In genomic region chr17:63567229-63567628, GRCh38 we compare ENCODE assay signal across 31 cellular contexts. TPM values are rescaled to one million over a fixed set of nuclear protein-coding genes. Genes with fewer than 3 reads are reported as not detected.
DNase-seq lines count a peak whose midpoint lies in the region; ATAC-seq, FAIRE-seq and TF ChIP-seq lines count a peak whose summit lies in the region.
"Had no signal": no experiment of that assay in that cellular context is flagged by ENCODE, and none has a peak within 500 bp of the region (broad histone marks: within the 10 kb centered on the region; RNA-seq: fewer than 3 reads in every experiment).

No MANE protein-coding gene starts in this region.

- 83 to 100% methylated on average over 1 of the region's 1 CpG for WGBS in endodermal cell (ENCODE audit: insufficient coverage in 1 of 2, insufficient read length in 1 of 2), 2 experiments
- WGBS in HepG2 (ENCODE audit: low lambda C conversion rate): 100% methylated on average over 1 of the region's 1 CpG
- WGBS in trophoblast cell (ENCODE audit: extremely low coverage, insufficient coverage, insufficient read length): no CpG with 5 or more reads among the region's 1 CpG

- no peak overlapping the region for H2BK12ac ChIP-seq in trophoblast cell (ENCODE audit: low read length)

- DNase-seq in activated naive CD4-positive, alpha-beta T cell treated with Interleukin-2 at 50 U/mL for 16 hours: no peak
- DNase-seq in CD8-positive, alpha-beta T cell: no peak
- peak; percentile 5 for DNase-seq in endodermal cell
- DNase-seq in HepG2 (ENCODE audit: low spot score): no peak
- no peak for DNase-seq in trophoblast cell
- no peak for DNase-seq in posterior cingulate gyrus
- no peak for DNase-seq in NCI-H1694 treated with DMSO at 0.1 percent for 48 hours (lab: John Stamatoyannopoulos, UW)
- DNase-seq: 8988T; ACHN; BE2C; C1 segment of cervical spinal cord; CD4-positive, CD25-positive, alpha-beta regulatory T cell; CD8-positive, alpha-beta memory T cell; COR-L47; DMS 273 treated with DMSO at 0.1 percent for 48 hours; DMS153; DMS53; DMS79; DND-41; EL; GDM1 had no signal

- in situ Hi-C loops in HepG2 (cut with HindIII; ENCODE audit: extremely low pct_ligation_motif_present, low pct_unique_long_range_greater_than_20kb): no loop called here

- H3K14ac ChIP-seq in trophoblast cell (ENCODE audit: low read length): no peak overlapping the region

- H3K4me3 ChIP-seq in CD8-positive, alpha-beta T cell (ENCODE audit: low read depth, low read length): no peak overlapping the region
- H3K4me3 ChIP-seq in endodermal cell (ENCODE audit: low read length) (no peak overlapping the region), HepG2 (replicated peaks in 1 of 3; ENCODE audit: insufficient read depth in 1 of 3, low read depth in 2 of 3, low read length in 3 of 3) (no peak overlapping the region), trophoblast cell (ENCODE audit: low read depth, low read length) (no peak overlapping the region)
- H3K4me3 ChIP-seq: BLaER1, GM12878 had no signal

- peaks cover 35% of the 10 kb centered on the region for H4K20me1 ChIP-seq in HepG2 (ENCODE audit: insufficient read depth, low read length)

- H3K9ac ChIP-seq in endodermal cell (ENCODE audit: extremely low read depth, low read length, poor library complexity, severe bottlenecking): no peak overlapping the region
- no peak overlapping the region for H3K9ac ChIP-seq in HepG2 (ENCODE audit: insufficient read depth, low read depth, low read length)
- no peak overlapping the region for H3K9ac ChIP-seq in trophoblast cell (ENCODE audit: low read length)
- H3K9ac ChIP-seq: BLaER1 had no signal

- H2BK120ac ChIP-seq in trophoblast cell (ENCODE audit: insufficient read depth, low read length, poor library complexity): no peak overlapping the region

- TF ChIP-seq CTCF in CD8-positive, alpha-beta T cell (IDR thresholded peaks at IDR 0.05): no peak
- no peak for TF ChIP-seq CTCF in endodermal cell (conservative IDR thresholded peaks at IDR 0.05)
- TF ChIP-seq CTCF in HepG2 (CRISPR knock-in tag; IDR thresholded peaks at IDR 0.05): no peak

- BruUV-seq in HepG2 (replicated peaks; lab: Mats Ljungman, UMichigan): no TSS peak

- no peaks in the 10 kb centered on the region for H3K9me3 Mint-ChIP-seq in activated naive CD4-positive, alpha-beta T cell treated with anti-CD3 and anti-CD28 coated beads, Interleukin-2, amount 50 U/mL, for 24 hours
- H3K9me3 Mint-ChIP-seq in CD8-positive, alpha-beta T cell: no peaks in the 10 kb centered on the region
- no peaks in the 10 kb centered on the region for H3K9me3 Mint-ChIP-seq in endodermal cell
- H3K9me3 Mint-ChIP-seq: CD8-positive, alpha-beta memory T cell had no signal

- no peak overlapping the region for H2BK5ac ChIP-seq in trophoblast cell (ENCODE audit: low read depth, low read length, poor library complexity)

- peak; percentile 39 for FAIRE-seq in HepG2 (lab: Jason Lieb, UNC)
- FAIRE-seq: A204.1, GM12878, GM12892, GM18507 had no signal

- POLR2A ChIA-PET in CD8-positive, alpha-beta T cell (lab: Charles Lee): no interaction called here
- POLR2A ChIA-PET in HepG2 (lab: Yijun Ruan, JAX): interaction anchor here (0.9 kb wide), 1 partner anchor 12 kb away, joined by 3 read pairs; no protein-coding TSS in a partner anchor

- no peak for ATAC-seq in CD8-positive, alpha-beta T cell
- ATAC-seq in HepG2: no peak
- ATAC-seq: GM12878 had no signal

- no peak overlapping the region for H4K12ac ChIP-seq in trophoblast cell (ENCODE audit: low read depth, low read length)

- H3K4me1 Mint-ChIP-seq in activated naive CD4-positive, alpha-beta T cell treated with anti-CD3 and anti-CD28 coated beads, Interleukin-2, amount 50 U/mL, for 24 hours: peaks cover 73% of the 10 kb centered on the region
- H3K4me1 Mint-ChIP-seq in CD8-positive, alpha-beta T cell (ENCODE audit: low read depth): peaks cover 65% of the 10 kb centered on the region
- no peaks in the 10 kb centered on the region for H3K4me1 Mint-ChIP-seq in endodermal cell
- H3K4me1 Mint-ChIP-seq: CD14-positive monocyte had no signal

- no peak overlapping the region for H2AK5ac ChIP-seq in trophoblast cell (ENCODE audit: low read length)

- H3K4me3 Mint-ChIP-seq in activated naive CD4-positive, alpha-beta T cell treated with anti-CD3 and anti-CD28 coated beads, Interleukin-2, amount 50 U/mL, for 24 hours: no peak overlapping the region
- no peak overlapping the region for H3K4me3 Mint-ChIP-seq in CD8-positive, alpha-beta T cell
- H3K4me3 Mint-ChIP-seq in endodermal cell: no peak overlapping the region
- H3K4me3 Mint-ChIP-seq: CD14-positive monocyte; CD4-positive, CD25-positive, alpha-beta regulatory T cell; CD8-positive, alpha-beta memory T cell had no signal

- no peak overlapping the region for H3K18ac ChIP-seq in trophoblast cell (ENCODE audit: low read length)

- H3K36me3 ChIP-seq in CD8-positive, alpha-beta T cell (ENCODE audit: insufficient read depth, low read length): no peaks in the 10 kb centered on the region
- H3K36me3 ChIP-seq in endodermal cell (ENCODE audit: control insufficient read depth, insufficient read depth, low read length) (peaks cover 6% of the 10 kb centered on the region), HepG2 (replicated peaks in 1 of 2; ENCODE audit: control insufficient read depth in 1 of 2, insufficient read depth in 2 of 2, low read length in 2 of 2) (peaks cover 0 to 10% of the 10 kb centered on the region in 2 experiments; a peak in 2 of 5 replicates), trophoblast cell (ENCODE audit: control insufficient read depth in 1 of 2, insufficient read depth in 2 of 2, low read length in 2 of 2) (no peaks in the 10 kb centered on the region)

- H4K91ac ChIP-seq in trophoblast cell (ENCODE audit: low read depth, low read length): no peak overlapping the region

- no peaks in the 10 kb centered on the region for H3K9me3 ChIP-seq in CD8-positive, alpha-beta T cell (ENCODE audit: low read length)
- H3K9me3 ChIP-seq in endodermal cell (ENCODE audit: control insufficient read depth, low read length): no peaks in the 10 kb centered on the region
- H3K9me3 ChIP-seq in HepG2 (ENCODE audit: low read length): no peaks in the 10 kb centered on the region
- H3K9me3 ChIP-seq in trophoblast cell (ENCODE audit: insufficient read depth, low read depth, low read length): peaks cover 2% of the 10 kb centered on the region
- H3K9me3 ChIP-seq: BE2C, BLaER1 had no signal

- H3K4ac ChIP-seq in trophoblast cell (ENCODE audit: low read depth, low read length): no peak overlapping the region

- H3K4me2 ChIP-seq in HepG2 (ENCODE audit: low read depth, low read length): no peak overlapping the region
- no peak overlapping the region for H3K4me2 ChIP-seq in trophoblast cell (ENCODE audit: low read length)
- H3K4me2 ChIP-seq: BLaER1 had no signal

- TF ChIP-seq EP300 in HepG2 (IDR thresholded peaks at IDR 0.05; ENCODE audit: low read depth in 2 of 2, low read length in 2 of 2) (no peak), HepG2 (CRISPR knock-in tag; IDR thresholded peaks at IDR 0.05; ENCODE audit: borderline replicate concordance) (no peak)

- no peak for TF ChIP-seq RAD21 in HepG2 (CRISPR knock-in tag; IDR thresholded peaks at IDR 0.05)

- CTCF ChIA-PET in CD8-positive, alpha-beta T cell (lab: Charles Lee): interaction anchor here (0.6 to 1.3 kb wide), 2 partner anchors 45 to 66 kb away, joined by 3 read pairs; no protein-coding TSS in a partner anchor
- CTCF ChIA-PET in HepG2 (lab: Yijun Ruan, JAX; ENCODE audit: low intra/inter-chr PET ratio, low total read pairs): no interaction called here

- no peaks in the 10 kb centered on the region for H3K79me1 ChIP-seq in trophoblast cell (ENCODE audit: low read length)

- no peak overlapping the region for H2AFZ ChIP-seq in HepG2 (ENCODE audit: low read length)
- no peak overlapping the region for H2AFZ ChIP-seq in trophoblast cell (ENCODE audit: insufficient read depth, low read length, poor library complexity)

- no peak overlapping the region for H3K23ac ChIP-seq in trophoblast cell (ENCODE audit: low read length)

- H3K27me3 ChIP-seq in CD8-positive, alpha-beta T cell (ENCODE audit: insufficient read depth, low read length): no peaks in the 10 kb centered on the region
- no peaks in the 10 kb centered on the region for H3K27me3 ChIP-seq in endodermal cell (ENCODE audit: control insufficient read depth, insufficient read depth, low read length, poor library complexity, severe bottlenecking)
- H3K27me3 ChIP-seq in HepG2 (ENCODE audit: control insufficient read depth in 1 of 2, insufficient read depth in 2 of 2, low read length in 2 of 2): no peaks in the 10 kb centered on the region
- H3K27me3 ChIP-seq in trophoblast cell (ENCODE audit: insufficient read depth, low read length): no peaks in the 10 kb centered on the region
- H3K27me3 ChIP-seq: BE2C, BLaER1 had no signal

- no peaks in the 10 kb centered on the region for H3K27me3 Mint-ChIP-seq in activated naive CD4-positive, alpha-beta T cell treated with anti-CD3 and anti-CD28 coated beads, Interleukin-2, amount 50 U/mL, for 24 hours
- no peaks in the 10 kb centered on the region for H3K27me3 Mint-ChIP-seq in CD8-positive, alpha-beta T cell (ENCODE audit: low read depth)
- no peaks in the 10 kb centered on the region for H3K27me3 Mint-ChIP-seq in endodermal cell (ENCODE audit: insufficient read depth)
- H3K27me3 Mint-ChIP-seq: CD4-positive, CD25-positive, alpha-beta regulatory T cell; CD8-positive, alpha-beta memory T cell had no signal

- no peak for TF ChIP-seq POLR2A in HepG2 (IDR thresholded peaks at IDR 0.05; ENCODE audit: insufficient read depth in 1 of 2, low read depth in 2 of 2, low read length in 2 of 2)

- H3K27ac Mint-ChIP-seq in activated naive CD4-positive, alpha-beta T cell treated with anti-CD3 and anti-CD28 coated beads, Interleukin-2, amount 50 U/mL, for 24 hours: peak overlapping the region; percentile 35
- H3K27ac Mint-ChIP-seq in CD8-positive, alpha-beta T cell: peak overlapping the region; percentile 28
- no peak overlapping the region for H3K27ac Mint-ChIP-seq in endodermal cell

- no peak overlapping the region for H3K27ac ChIP-seq in CD8-positive, alpha-beta T cell (ENCODE audit: low read depth, low read length)
- H3K27ac ChIP-seq in endodermal cell (ENCODE audit: low read depth, low read length) (no peak overlapping the region), HepG2 (ENCODE audit: extremely low read length, insufficient read depth, low read length) (no peak overlapping the region), trophoblast cell (ENCODE audit: low read depth, low read length) (no peak overlapping the region)
- H3K27ac ChIP-seq: BLaER1 had no signal

- no peak overlapping the region for H4K8ac ChIP-seq in trophoblast cell (ENCODE audit: low read depth, low read length)

- intact Hi-C loops in CD8-positive, alpha-beta T cell (cut with DNase I, micrococcal nuclease): no loop called here
- intact Hi-C loops in HepG2 (cut with micrococcal nuclease; ENCODE audit: unreplicated experiment) (no loop called here), posterior cingulate gyrus (cut with DNase I) (no loop called here)

- H3K36me3 Mint-ChIP-seq in activated naive CD4-positive, alpha-beta T cell treated with anti-CD3 and anti-CD28 coated beads, Interleukin-2, amount 50 U/mL, for 24 hours: peaks cover 2% of the 10 kb centered on the region
- peaks cover 15% of the 10 kb centered on the region for H3K36me3 Mint-ChIP-seq in CD8-positive, alpha-beta T cell
- H3K36me3 Mint-ChIP-seq in endodermal cell (ENCODE audit: low read depth): peaks cover 6% of the 10 kb centered on the region

- H3K4me1 ChIP-seq in CD8-positive, alpha-beta T cell (ENCODE audit: insufficient read depth, low read length): peaks cover 9% of the 10 kb centered on the region
- H3K4me1 ChIP-seq in endodermal cell (ENCODE audit: control insufficient read depth, insufficient read depth, low read length) (no peaks in the 10 kb centered on the region), HepG2 (ENCODE audit: insufficient read depth, low read length) (peaks cover 14% of the 10 kb centered on the region; the same call in 1 of the 2 replicates), trophoblast cell (ENCODE audit: control insufficient read depth in 1 of 2, insufficient read depth in 2 of 2, low read length in 2 of 2) (peaks cover 0 to 2% of the 10 kb centered on the region in 2 experiments)
- H3K4me1 ChIP-seq: BE2C, BLaER1 had no signal

- peaks cover 75% of the 10 kb centered on the region for H3K79me2 ChIP-seq in HepG2 (ENCODE audit: insufficient read depth, low read length)
- H3K79me2 ChIP-seq in trophoblast cell (ENCODE audit: control insufficient read depth, insufficient read depth, low read length, poor library complexity): peaks cover 1% of the 10 kb centered on the region

RNA-seq across cellular contexts. Expression of gene DCAF7, which starts 17.0 kb away (rescaled TPM):
- 10 to 100 TPM; 10.7 to 11.7 TPM for total RNA-seq in CD8-positive, alpha-beta T cell
- total RNA-seq in endodermal cell (100 to 1,000 TPM in 1 of 2 donors, 10 to 100 TPM in 1; 96.0 to 114 TPM), HepG2 (2016; rRNA removed; fragmentation: Illumina TruSeq; extraction: Trizol) (55.2 and 77.5 TPM in 2 replicates)
- 105 TPM for polyA plus RNA-seq in endodermal cell (2013, experiment 1 of 2)
- polyA plus RNA-seq in endodermal cell (2013, experiment 2 of 2): 92.5 TPM
- 10.3 and 11.9 TPM in 2 replicates for total RNA-seq in HepG2 (2016; cell fraction: cytosol; rRNA removed; fragmentation: Illumina TruSeq; extraction: Trizol; ENCODE audit: low read depth)
- total RNA-seq in HepG2 (2016; cell fraction: insoluble cytoplasmic fraction; rRNA removed; fragmentation: Illumina TruSeq; extraction: Trizol): 58.9 and 68.6 TPM in 2 replicates
- 23.2 and 25.5 TPM in 2 replicates for total RNA-seq in HepG2 (2016; cell fraction: membrane; rRNA removed; fragmentation: Illumina TruSeq; extraction: Trizol)
- total RNA-seq in HepG2 (2016; cell fraction: nucleus; rRNA removed; fragmentation: Illumina TruSeq; extraction: Trizol): 33.1 and 38.3 TPM in 2 replicates
- 73.4 and 77.0 TPM in 2 replicates for polyA plus RNA-seq in HepG2 (2011; rRNA removed)
- 62.7 and 66.5 TPM in 2 replicates for polyA plus RNA-seq in HepG2 (2011; cell fraction: cytosol; rRNA removed)
- 61.2 and 63.3 TPM in 2 replicates for polyA plus RNA-seq in HepG2 (2011; cell fraction: nucleus; rRNA removed)
- 84.0 and 84.1 TPM in 2 replicates for polyA plus RNA-seq in HepG2 (2012)
- 12.2 and 14.0 TPM in 2 replicates for polyA plus RNA-seq in HepG2 (2016; cell fraction: cytosol; fragmentation: Illumina TruSeq; extraction: Trizol; ENCODE audit: low read depth)
- polyA plus RNA-seq in HepG2 (2016; cell fraction: insoluble cytoplasmic fraction; fragmentation: Illumina TruSeq; extraction: Trizol; ENCODE audit: low read depth): 61.4 and 80.4 TPM in 2 replicates
- polyA plus RNA-seq in HepG2 (2016; cell fraction: membrane; fragmentation: Illumina TruSeq; extraction: Trizol; ENCODE audit: low read depth): 15.8 and 16.0 TPM in 2 replicates
- 37.9 and 40.9 TPM in 2 replicates for polyA plus RNA-seq in HepG2 (2016; cell fraction: nucleus; fragmentation: Illumina TruSeq; extraction: Trizol; ENCODE audit: insufficient read depth, low read depth)
- 107 and 220 TPM in 2 replicates for polyA minus RNA-seq in HepG2 (2011; rRNA and poly(A)+ RNA removed; ENCODE audit: low replicate concordance)
- 41.2 and 49.1 TPM in 2 replicates for polyA minus RNA-seq in HepG2 (2011; cell fraction: cytosol; rRNA and poly(A)+ RNA removed)
- 35.0 and 40.7 TPM in 2 replicates for polyA minus RNA-seq in HepG2 (2011; cell fraction: nucleus; rRNA and poly(A)+ RNA removed)
- 47.5 and 51.5 TPM in 2 replicates for polyA plus RNA-seq in trophoblast cell (2013)

RNA-seq across cellular contexts. Expression of gene TACO1, which starts 33.5 kb away (rescaled TPM):
- total RNA-seq in CD8-positive, alpha-beta T cell: 10 to 100 TPM; 13.7 to 15.9 TPM
- 10 to 100 TPM; 19.6 to 20.3 TPM for total RNA-seq in endodermal cell
- polyA plus RNA-seq in endodermal cell (2013, experiment 1 of 2): 17.6 TPM
- polyA plus RNA-seq in endodermal cell (2013, experiment 2 of 2): 21.2 TPM
- total RNA-seq in HepG2 (2016; rRNA removed; fragmentation: Illumina TruSeq; extraction: Trizol): 53.6 and 57.6 TPM in 2 replicates
- total RNA-seq in HepG2 (2016; cell fraction: cytosol; rRNA removed; fragmentation: Illumina TruSeq; extraction: Trizol; ENCODE audit: low read depth): 17.7 and 19.3 TPM in 2 replicates
- total RNA-seq in HepG2 (2016; cell fraction: insoluble cytoplasmic fraction; rRNA removed; fragmentation: Illumina TruSeq; extraction: Trizol): 52.7 and 55.4 TPM in 2 replicates
- 30.0 and 35.3 TPM in 2 replicates for total RNA-seq in HepG2 (2016; cell fraction: membrane; rRNA removed; fragmentation: Illumina TruSeq; extraction: Trizol)
- total RNA-seq in HepG2 (2016; cell fraction: nucleus; rRNA removed; fragmentation: Illumina TruSeq; extraction: Trizol): 24.0 and 25.8 TPM in 2 replicates
- 33.3 and 34.7 TPM in 2 replicates for polyA plus RNA-seq in HepG2 (2011; rRNA removed)
- 30.0 and 33.8 TPM in 2 replicates for polyA plus RNA-seq in HepG2 (2011; cell fraction: cytosol; rRNA removed)
- polyA plus RNA-seq in HepG2 (2011; cell fraction: nucleus; rRNA removed): 19.5 and 24.4 TPM in 2 replicates
- polyA plus RNA-seq in HepG2 (2012): 32.7 and 34.2 TPM in 2 replicates
- polyA plus RNA-seq in HepG2 (2016; cell fraction: cytosol; fragmentation: Illumina TruSeq; extraction: Trizol; ENCODE audit: low read depth): 18.0 and 21.7 TPM in 2 replicates
- 63.2 and 67.2 TPM in 2 replicates for polyA plus RNA-seq in HepG2 (2016; cell fraction: insoluble cytoplasmic fraction; fragmentation: Illumina TruSeq; extraction: Trizol; ENCODE audit: low read depth)
- 24.8 and 29.6 TPM in 2 replicates for polyA plus RNA-seq in HepG2 (2016; cell fraction: membrane; fragmentation: Illumina TruSeq; extraction: Trizol; ENCODE audit: low read depth)
- 40.5 and 41.7 TPM in 2 replicates for polyA plus RNA-seq in HepG2 (2016; cell fraction: nucleus; fragmentation: Illumina TruSeq; extraction: Trizol; ENCODE audit: insufficient read depth, low read depth)
- polyA minus RNA-seq in HepG2 (2011; rRNA and poly(A)+ RNA removed; ENCODE audit: low replicate concordance): 30.2 and 32.4 TPM in 2 replicates
- polyA minus RNA-seq in HepG2 (2011; cell fraction: cytosol; rRNA and poly(A)+ RNA removed): 18.8 and 19.7 TPM in 2 replicates
- polyA minus RNA-seq in HepG2 (2011; cell fraction: nucleus; rRNA and poly(A)+ RNA removed): 10.7 and 11.7 TPM in 2 replicates
- 9.8 and 9.9 TPM in 2 replicates for polyA plus RNA-seq in trophoblast cell (2013)

RNA-seq across cellular contexts. Expression of gene KCNH6, which starts 44.1 kb away (rescaled TPM):
- total RNA-seq in CD8-positive, alpha-beta T cell: not detected
- total RNA-seq in endodermal cell (under 1 TPM; 0.79 to 0.95 TPM), HepG2 (2016; rRNA removed; fragmentation: Illumina TruSeq; extraction: Trizol) (0.08 and 0.18 TPM in 2 replicates)
- 0.46 TPM for polyA plus RNA-seq in endodermal cell (2013, experiment 1 of 2)
- 0.29 TPM for polyA plus RNA-seq in endodermal cell (2013, experiment 2 of 2)
- not detected in 2 replicates for total RNA-seq in HepG2 (2016; cell fraction: cytosol; rRNA removed; fragmentation: Illumina TruSeq; extraction: Trizol; ENCODE audit: low read depth)
- 0.09 TPM in 1 of 2 replicates, not detected in the other for total RNA-seq in HepG2 (2016; cell fraction: insoluble cytoplasmic fraction; rRNA removed; fragmentation: Illumina TruSeq; extraction: Trizol)
- total RNA-seq in HepG2 (2016; cell fraction: membrane; rRNA removed; fragmentation: Illumina TruSeq; extraction: Trizol): 0.09 and 0.10 TPM in 2 replicates
- 0.13 TPM in 1 of 2 replicates, not detected in the other for total RNA-seq in HepG2 (2016; cell fraction: nucleus; rRNA removed; fragmentation: Illumina TruSeq; extraction: Trizol)
- polyA plus RNA-seq in HepG2 (2011; rRNA removed): 0.05 and 0.18 TPM in 2 replicates
- 0.04 and 0.06 TPM in 2 replicates for polyA plus RNA-seq in HepG2 (2011; cell fraction: cytosol; rRNA removed)
- polyA plus RNA-seq in HepG2 (2011; cell fraction: nucleus; rRNA removed): 0.19 and 0.45 TPM in 2 replicates
- polyA plus RNA-seq in HepG2 (2012): 0.15 and 0.44 TPM in 2 replicates
- 0.05 and 0.06 TPM in 2 replicates for polyA plus RNA-seq in HepG2 (2016; cell fraction: cytosol; fragmentation: Illumina TruSeq; extraction: Trizol; ENCODE audit: low read depth)
- 0.05 TPM in 1 of 2 replicates, not detected in the other for polyA plus RNA-seq in HepG2 (2016; cell fraction: insoluble cytoplasmic fraction; fragmentation: Illumina TruSeq; extraction: Trizol; ENCODE audit: low read depth)
- 0.06 and 0.10 TPM in 2 replicates for polyA plus RNA-seq in HepG2 (2016; cell fraction: membrane; fragmentation: Illumina TruSeq; extraction: Trizol; ENCODE audit: low read depth)
- polyA plus RNA-seq in HepG2 (2016; cell fraction: nucleus; fragmentation: Illumina TruSeq; extraction: Trizol; ENCODE audit: insufficient read depth, low read depth): 0.12 and 0.29 TPM in 2 replicates
- 0.08 TPM in 1 of 2 replicates, not detected in the other for polyA minus RNA-seq in HepG2 (2011; rRNA and poly(A)+ RNA removed; ENCODE audit: low replicate concordance)
- polyA minus RNA-seq in HepG2 (2011; cell fraction: cytosol; rRNA and poly(A)+ RNA removed): not detected in 2 replicates
- polyA minus RNA-seq in HepG2 (2011; cell fraction: nucleus; rRNA and poly(A)+ RNA removed): 0.13 and 0.25 TPM in 2 replicates
- not detected in 2 replicates for polyA plus RNA-seq in trophoblast cell (2013)
- total RNA-seq: A673; CD4-positive, CD25-positive, alpha-beta regulatory T cell; CD8-positive, alpha-beta memory T cell; Daoy; G401; GM12878 had no signal
- polyA plus RNA-seq: CD14-positive monocyte; CD4-positive, CD25-positive, alpha-beta regulatory T cell; CD8-positive, alpha-beta memory T cell; GM12878 had no signal

RNA-seq across cellular contexts. Expression of gene MAP3K3, which starts 55.0 kb away (rescaled TPM):
- 10 to 100 TPM; 72.9 to 74.5 TPM for total RNA-seq in CD8-positive, alpha-beta T cell
- 10 to 100 TPM; 19.9 to 23.3 TPM for total RNA-seq in endodermal cell
- polyA plus RNA-seq in endodermal cell (2013, experiment 1 of 2): 16.3 TPM
- polyA plus RNA-seq in endodermal cell (2013, experiment 2 of 2): 18.4 TPM
- 15.9 and 21.8 TPM in 2 replicates for total RNA-seq in HepG2 (2016; rRNA removed; fragmentation: Illumina TruSeq; extraction: Trizol)
- 5.8 and 7.6 TPM in 2 replicates for total RNA-seq in HepG2 (2016; cell fraction: cytosol; rRNA removed; fragmentation: Illumina TruSeq; extraction: Trizol; ENCODE audit: low read depth)
- 13.8 and 21.1 TPM in 2 replicates for total RNA-seq in HepG2 (2016; cell fraction: insoluble cytoplasmic fraction; rRNA removed; fragmentation: Illumina TruSeq; extraction: Trizol)
- total RNA-seq in HepG2 (2016; cell fraction: membrane; rRNA removed; fragmentation: Illumina TruSeq; extraction: Trizol): 20.5 TPM in 2 replicates
- total RNA-seq in HepG2 (2016; cell fraction: nucleus; rRNA removed; fragmentation: Illumina TruSeq; extraction: Trizol): 20.6 and 23.3 TPM in 2 replicates
- 17.7 and 21.7 TPM in 2 replicates for polyA plus RNA-seq in HepG2 (2011; rRNA removed)
- 15.0 and 15.2 TPM in 2 replicates for polyA plus RNA-seq in HepG2 (2011; cell fraction: cytosol; rRNA removed)
- 38.1 and 41.6 TPM in 2 replicates for polyA plus RNA-seq in HepG2 (2011; cell fraction: nucleus; rRNA removed)
- 18.1 and 21.8 TPM in 2 replicates for polyA plus RNA-seq in HepG2 (2012)
- 3.4 and 4.0 TPM in 2 replicates for polyA plus RNA-seq in HepG2 (2016; cell fraction: cytosol; fragmentation: Illumina TruSeq; extraction: Trizol; ENCODE audit: low read depth)
- 9.6 and 14.2 TPM in 2 replicates for polyA plus RNA-seq in HepG2 (2016; cell fraction: insoluble cytoplasmic fraction; fragmentation: Illumina TruSeq; extraction: Trizol; ENCODE audit: low read depth)
- 12.0 and 12.9 TPM in 2 replicates for polyA plus RNA-seq in HepG2 (2016; cell fraction: membrane; fragmentation: Illumina TruSeq; extraction: Trizol; ENCODE audit: low read depth)
- polyA plus RNA-seq in HepG2 (2016; cell fraction: nucleus; fragmentation: Illumina TruSeq; extraction: Trizol; ENCODE audit: insufficient read depth, low read depth): 39.2 and 42.5 TPM in 2 replicates
- polyA minus RNA-seq in HepG2 (2011; rRNA and poly(A)+ RNA removed; ENCODE audit: low replicate concordance): 26.0 and 28.8 TPM in 2 replicates
- 9.8 and 12.7 TPM in 2 replicates for polyA minus RNA-seq in HepG2 (2011; cell fraction: cytosol; rRNA and poly(A)+ RNA removed)
- 39.9 and 44.1 TPM in 2 replicates for polyA minus RNA-seq in HepG2 (2011; cell fraction: nucleus; rRNA and poly(A)+ RNA removed)
- 8.1 and 8.2 TPM in 2 replicates for polyA plus RNA-seq in trophoblast cell (2013)
